Comparison of ENCODE assay signal across 20 cellular contexts in genomic region chr3:141365206-141365605, GRCh38. TPM values are rescaled to one million over a fixed set of nuclear protein-coding genes. Genes with fewer than 3 reads are reported as not detected.
DNase-seq lines count a peak whose midpoint lies in the region; ATAC-seq and TF ChIP-seq lines count a peak whose summit lies in the region.
"Had no signal": no experiment of that assay in that cellular context is flagged by ENCODE, and none has a peak within 500 bp of the region (broad histone marks: within the 10 kb centered on the region; RNA-seq: fewer than 3 reads in every experiment).

No MANE protein-coding gene starts in this region.

- peak overlapping the region; percentile 98 for H2AK5ac ChIP-seq in IMR-90 (ENCODE audit: low read depth, low read length)

- DNase-seq in IMR-90 (no peak), mammary epithelial cell (no peak), transverse colon (no peak), cardiac septum (ENCODE audit: low spot score) (no peak), DMS 273 treated with DMSO at 0.1 percent for 48 hours (lab: John Stamatoyannopoulos, UW) (no peak)
- DNase-seq: body of pancreas; endodermal cell; GOT3; NCI-H1092; NCI-H187 treated with DMSO at 0.1 percent for 48 hours; psoas muscle; stimulated activated CD4-positive, alpha-beta T cell treated with anti-CD3 and anti-CD28 coated beads, Interleukin-2, amount 100 ng/mL, for 24 hours; testis had no signal

- peaks cover 5% of the 10 kb centered on the region for H3K36me3 Mint-ChIP-seq in nephron (ENCODE audit: low read depth)
- H3K36me3 Mint-ChIP-seq: stimulated activated memory B cell treated with anti-CD40 and anti-IgM and Interleukin-4, amounts not matched to agents 10 μg/mL and 1 μg/mL and 100 μg/mL, for 72 hours had no signal

- H2AK9ac ChIP-seq in IMR-90 (replicated peaks; ENCODE audit: low read depth, low read length, poor library complexity): peak overlapping the region; percentile 3

- in situ Hi-C loops in IMR-90 (cut with MboI; ENCODE audit: low sequenced_read_pairs): no loop called here
- in situ Hi-C loops in mammary epithelial cell (cut with MboI; ENCODE audit: low sequenced_read_pairs in 2 of 2): no loop called here
- in situ Hi-C loops in transverse colon (cut with MboI; ENCODE audit: low pct_ligation_motif_present in 1 of 4, low pct_unique_long_range_greater_than_20kb in 1 of 4, low sequenced_read_pairs in 3 of 4): loop anchor here in 3 of 4 donors (5.0 to 25.0 kb wide), 3 partner anchors 77 to 197 kb away; no protein-coding TSS in a partner anchor

- dilution Hi-C loops in IMR-90 (cut with HindIII; ENCODE audit: low sequenced_read_pairs, unreplicated experiment) (no loop called here), mammary epithelial cell (cut with HindIII; ENCODE audit: low sequenced_read_pairs) (loop anchor here (5.0 kb wide), 1 partner anchor 47 kb away; no protein-coding TSS in a partner anchor)

- H3K27ac ChIP-seq in IMR-90 (ENCODE audit: insufficient read depth, low read length): peak overlapping the region; percentile 93
- H3K27ac ChIP-seq in mammary epithelial cell (ENCODE audit: insufficient read depth, low read depth, low read length): peak overlapping the region; percentile 99
- peak overlapping the region; percentile 88 to 95 (median 91) for H3K27ac ChIP-seq in transverse colon

- H4K20me1 ChIP-seq in IMR-90 (ENCODE audit: insufficient read depth, low read length): no peaks in the 10 kb centered on the region
- H4K20me1 ChIP-seq in mammary epithelial cell (ENCODE audit: insufficient read depth, low read length): no peaks in the 10 kb centered on the region

- no peaks in the 10 kb centered on the region for H3K9me3 ChIP-seq in IMR-90 (ENCODE audit: control insufficient read depth, insufficient read depth, low read length)
- no peaks in the 10 kb centered on the region for H3K9me3 ChIP-seq in mammary epithelial cell (replicated peaks; ENCODE audit: insufficient read depth, low read length)
- no peaks in the 10 kb centered on the region for H3K9me3 ChIP-seq in transverse colon
- H3K9me3 ChIP-seq: body of pancreas, psoas muscle, testis had no signal

- TF ChIP-seq CTCF in IMR-90 (conservative IDR thresholded peaks at IDR 0.05; ENCODE audit: low read depth, low read length) (no peak), mammary epithelial cell (conservative IDR thresholded peaks at IDR 0.05 in 1 of 2, IDR thresholded peaks at IDR 0.05 in 1 of 2; ENCODE audit: extremely low read depth in 1 of 2, insufficient read depth in 1 of 2, low read depth in 1 of 2, low read length in 2 of 2) (no peak), nephron (IDR thresholded peaks at IDR 0.05; ENCODE audit: unreplicated experiment in 3 of 3) (no peak), transverse colon (IDR thresholded peaks at IDR 0.05) (no peak)

- no peak for ATAC-seq in IMR-90 (ENCODE audit: low read depth)
- no peak for ATAC-seq in GM21619 (IDR thresholded peaks at IDR 0.05; ENCODE audit: unreplicated experiment)
- ATAC-seq in GM21786 (IDR thresholded peaks at IDR 0.05; ENCODE audit: unreplicated experiment): no peak
- ATAC-seq: body of pancreas; psoas muscle; stimulated activated memory B cell treated with anti-CD40 and anti-IgM and Interleukin-4, amounts not matched to agents 10 μg/mL and 1 μg/mL and 100 μg/mL, for 72 hours had no signal

- CTCF ChIA-PET in IMR-90 (lab: Yijun Ruan, JAX): interaction anchor here (0.6 kb wide), 1 partner anchor 54 kb away, joined by 3 read pairs; no protein-coding TSS in a partner anchor
- CTCF ChIA-PET in mammary epithelial cell (lab: Charles Lee; ENCODE audit: low non-redundant PET): no interaction called here

- peaks cover 15% of the 10 kb centered on the region for H3K79me2 ChIP-seq in mammary epithelial cell (ENCODE audit: insufficient read depth, low read length)

- H3K27me3 Mint-ChIP-seq in nephron (ENCODE audit: low read depth): no peaks in the 10 kb centered on the region
- H3K27me3 Mint-ChIP-seq: stimulated activated memory B cell treated with anti-CD40 and anti-IgM and Interleukin-4, amounts not matched to agents 10 μg/mL and 1 μg/mL and 100 μg/mL, for 72 hours had no signal

- no peak overlapping the region for H3K9ac ChIP-seq in IMR-90 (ENCODE audit: low read depth, low read length)
- H3K9ac ChIP-seq in mammary epithelial cell (ENCODE audit: insufficient read depth, low read length): no peak overlapping the region

- 0 out of 2 replicates have a peak, but pooled peaks cover 3% of the 10 kb centered on the region for H3K9me1 ChIP-seq in IMR-90 (ENCODE audit: insufficient read depth, low read length)

- H3K36me3 ChIP-seq in IMR-90 (ENCODE audit: control insufficient read depth, insufficient read depth, low read length) (no peaks in the 10 kb centered on the region; the same call in 1 of the 2 replicates), mammary epithelial cell (ENCODE audit: insufficient read depth, low read length) (no peaks in the 10 kb centered on the region), transverse colon (no peaks in the 10 kb centered on the region)

- intact Hi-C loops in IMR-90 (cut with micrococcal nuclease) (no loop called here), mammary epithelial cell (cut with micrococcal nuclease) (loop anchor here (10.0 kb wide), 1 partner anchor 190 kb away; no protein-coding TSS in a partner anchor), transverse colon (cut with DNase I; ENCODE audit: low total_unique reads) (no loop called here), cardiac septum (cut with DNase I) (loop anchor here (10.0 kb wide), 1 partner anchor 200 kb away; no protein-coding TSS in a partner anchor)

- H3K4me1 ChIP-seq in IMR-90 (ENCODE audit: control insufficient read depth, insufficient read depth, low read length) (peaks cover 22% of the 10 kb centered on the region), mammary epithelial cell (ENCODE audit: insufficient read depth, low read length) (peaks cover 62% of the 10 kb centered on the region), transverse colon (peaks cover 23 to 67% (median 48%) of the 10 kb centered on the region in 4 donors)

- H2BK5ac ChIP-seq in IMR-90 (ENCODE audit: low read depth, low read length, poor library complexity, severe bottlenecking): peak overlapping the region; percentile 100

- peak overlapping the region; percentile 94; the same call in 2 of the 3 replicates for H2BK15ac ChIP-seq in IMR-90 (ENCODE audit: low read depth, low read length)

- POLR2A ChIA-PET in IMR-90 (lab: Charles Lee; ENCODE audit: unreplicated experiment): no interaction called here

- peak overlapping the region; percentile 82; the same call in 1 of the 2 replicates for H3K23ac ChIP-seq in IMR-90 (ENCODE audit: low read depth, low read length)

- H3K4ac ChIP-seq in IMR-90 (ENCODE audit: low read depth, low read length): peak overlapping the region; percentile 100

- H3K79me1 ChIP-seq in IMR-90 (ENCODE audit: low read depth in 1 of 2, low read length in 2 of 2): peaks cover 13 to 37% of the 10 kb centered on the region in 2 experiments

- no peaks in the 10 kb centered on the region for H3K27me3 ChIP-seq in IMR-90 (ENCODE audit: control insufficient read depth, insufficient read depth, low read length)
- H3K27me3 ChIP-seq in mammary epithelial cell (ENCODE audit: insufficient read depth, low read length): no peaks in the 10 kb centered on the region
- H3K27me3 ChIP-seq in transverse colon: no peaks in the 10 kb centered on the region
- H3K27me3 ChIP-seq: body of pancreas, testis had no signal

- H2AFZ ChIP-seq in IMR-90 (replicated peaks; ENCODE audit: low read length, poor library complexity) (no peak overlapping the region), mammary epithelial cell (ENCODE audit: low read depth, low read length) (peak overlapping the region; percentile 31)

- no peak for TF ChIP-seq EP300 in transverse colon (IDR thresholded peaks at IDR 0.05; ENCODE audit: low read depth)

- TF ChIP-seq RAD21 in IMR-90 (IDR thresholded peaks at IDR 0.05; ENCODE audit: low read length): no peak

- H2BK120ac ChIP-seq in IMR-90 (ENCODE audit: low read depth, low read length): peak overlapping the region; percentile 99

- no peak overlapping the region for H3K4me3 ChIP-seq in IMR-90 (ENCODE audit: insufficient read depth, low read depth, low read length)
- H3K4me3 ChIP-seq in mammary epithelial cell (replicated peaks in 1 of 3; ENCODE audit: insufficient read depth in 1 of 3, low read depth in 2 of 3, low read length in 3 of 3): no peak overlapping the region
- no peak overlapping the region for H3K4me3 ChIP-seq in transverse colon
- H3K4me3 ChIP-seq: body of pancreas, psoas muscle, SK-N-MC, testis had no signal

- BruUV-seq in IMR-90 (replicated peaks; lab: Mats Ljungman, UMichigan) (no TSS peak), mammary epithelial cell (replicated peaks; lab: Mats Ljungman, UMichigan) (no TSS peak)

- peak overlapping the region; percentile 99 for H3K18ac ChIP-seq in IMR-90 (ENCODE audit: low read depth, low read length)

- H2BK20ac ChIP-seq in IMR-90 (ENCODE audit: low read depth, low read length): peak overlapping the region; percentile 98

- TF ChIP-seq POLR2A in IMR-90 (IDR thresholded peaks at IDR 0.05; ENCODE audit: low read depth, low read length) (no peak; the same call in none of the 2 replicates), transverse colon (IDR thresholded peaks at IDR 0.05) (no peak)

- H3K27ac Mint-ChIP-seq in nephron: peak overlapping the region; percentile 87 to 100 (median 99)
- H3K27ac Mint-ChIP-seq: activated T-helper 2 cell treated with anti-CD3 and anti-CD28 coated beads, Interferon-gamma antibody, Interleukin-2, Interleukin-4, amounts not matched to agents 10 μg/mL and 5 μg/mL and 100 μg/mL, durations not matched to agents 14 hours and 24 hours and 36 hours; endodermal cell; stimulated activated memory B cell treated with anti-CD40 and anti-IgM and Interleukin-4, amounts not matched to agents 10 μg/mL and 1 μg/mL and 100 μg/mL, for 72 hours; T-helper 2 cell treated with Interferon-gamma antibody and Interleukin-4, amounts not matched to agents 5 μg/mL and 100 μg/mL, for 36 hours had no signal

- peaks cover 10% of the 10 kb centered on the region for H3K9me3 Mint-ChIP-seq in nephron
- H3K9me3 Mint-ChIP-seq: activated T-helper 2 cell treated with anti-CD3 and anti-CD28 coated beads, Interferon-gamma antibody, Interleukin-2, Interleukin-4, amounts not matched to agents 10 μg/mL and 5 μg/mL and 100 μg/mL, durations not matched to agents 14 hours and 24 hours and 36 hours; stimulated activated memory B cell treated with anti-CD40 and anti-IgM and Interleukin-4, amounts not matched to agents 10 μg/mL and 1 μg/mL and 100 μg/mL, for 72 hours had no signal

- peak overlapping the region; percentile 63 for H3K56ac ChIP-seq in IMR-90 (ENCODE audit: extremely low read depth, insufficient read depth, low read length)

- no peak overlapping the region for H3K4me2 ChIP-seq in IMR-90 (ENCODE audit: low read depth, low read length)
- peak overlapping the region; percentile 74 for H3K4me2 ChIP-seq in mammary epithelial cell (ENCODE audit: insufficient read depth, low read depth, low read length)

- 100% methylated on average over 1 of the region's 1 CpG; no CpG with 5 or more reads in 1 of the 2 experiments for WGBS in IMR-90 (ENCODE audit: extremely low coverage in 2 of 2, insufficient read length in 1 of 2), 2 experiments
- WGBS in mammary epithelial cell (ENCODE audit: low coverage, missing lambda C conversion rate): 100% methylated on average over 1 of the region's 1 CpG
- 80 to 86% methylated on average over 1 of the region's 1 CpG for WGBS in transverse colon (ENCODE audit: low coverage in 1 of 2), 2 donors

- H3K4me3 Mint-ChIP-seq in nephron: no peak overlapping the region
- H3K4me3 Mint-ChIP-seq: endodermal cell; stimulated activated memory B cell treated with anti-CD40 and anti-IgM and Interleukin-4, amounts not matched to agents 10 μg/mL and 1 μg/mL and 100 μg/mL, for 72 hours; T-helper 2 cell treated with Interferon-gamma antibody and Interleukin-4, amounts not matched to agents 5 μg/mL and 100 μg/mL, for 36 hours had no signal

- peak overlapping the region; percentile 92 for H4K5ac ChIP-seq in IMR-90 (ENCODE audit: low read depth, low read length)

- H3K14ac ChIP-seq in IMR-90 (replicated peaks; ENCODE audit: low read depth, low read length): peak overlapping the region; percentile 99

- peaks cover 54% of the 10 kb centered on the region for H3K4me1 Mint-ChIP-seq in nephron

- H4K91ac ChIP-seq in IMR-90 (ENCODE audit: insufficient read depth, low read depth, low read length): peak overlapping the region; percentile 96

- H4K8ac ChIP-seq in IMR-90 (ENCODE audit: low read depth in 2 of 2, low read length in 2 of 2): peak overlapping the region; percentile 80 to 98

RNA-seq across cellular contexts. Expression of gene ZBTB38, which starts 3.1 kb away (rescaled TPM):
- total RNA-seq in IMR-90 (2012; rRNA removed) (230 and 274 TPM in 2 replicates), mammary epithelial cell (100 to 1,000 TPM in 1 of 2 donors, 10 to 100 TPM in 1; 64.7 to 110 TPM), transverse colon (100 to 1,000 TPM in 3 of 4 donors, 10 to 100 TPM in 1; 71.8 to 182 (median 169) TPM), cardiac septum (119 TPM)
- polyA plus RNA-seq in IMR-90 (2012; rRNA removed) (44.9 and 45.1 TPM in 2 replicates), mammary epithelial cell (33.8 TPM)
- 15.3 and 16.3 TPM in 2 replicates for polyA plus RNA-seq in IMR-90 (2012; cell fraction: cytosol; rRNA removed)
- polyA plus RNA-seq in IMR-90 (2012; cell fraction: nucleus; rRNA removed; ENCODE audit: low replicate concordance): 12.9 and 53.4 TPM in 2 replicates
- 57.1 TPM for polyA minus RNA-seq in mammary epithelial cell

Comparison
In these comparisons a context has a peak if more than half of its experiments do, and no peak if none do; other contexts are left out.
1. in situ Hi-C loops: an anchor here in transverse colon (5.0 to 25.0 kb wide); none called in IMR-90 and mammary epithelial cell.
2. intact Hi-C loops: an anchor here in mammary epithelial cell (10.0 kb wide) and cardiac septum (10.0 kb wide); none called in IMR-90 and transverse colon.